Comparison of ENCODE assay signal across 8 cellular contexts in the genomic region with DNA sequence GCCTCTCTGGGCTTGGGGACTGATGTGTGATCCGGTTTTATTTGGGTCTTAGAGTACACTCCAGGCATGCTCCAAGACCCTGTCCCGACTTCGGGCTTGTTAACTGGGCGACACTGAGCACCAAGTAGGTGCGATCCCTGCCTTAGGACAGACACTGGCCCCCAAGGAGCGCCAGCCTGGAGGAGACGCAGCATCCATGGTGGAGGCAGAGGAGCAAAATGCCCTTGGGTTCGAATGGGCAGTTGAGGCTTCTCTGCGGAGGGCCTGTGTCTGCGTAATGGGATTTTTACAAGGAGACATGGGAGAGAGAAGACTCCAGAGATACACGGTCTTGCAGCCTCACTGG. TPM values are rescaled to one million over a fixed set of nuclear protein-coding genes. Genes with fewer than 3 reads are reported as not detected.
DNase-seq lines count a peak whose midpoint lies in the region; ATAC-seq lines count a peak whose summit lies in the region.
"Had no signal": no experiment of that assay in that cellular context is flagged by ENCODE, and none has a peak within 500 bp of the region (broad histone marks: within the 10 kb centered on the region; RNA-seq: fewer than 3 reads in every experiment).

No MANE protein-coding gene starts in this region.

- no peaks in the 10 kb centered on the region for H3K9me3 ChIP-seq in HUES64 (ENCODE audit: insufficient read depth, low read depth, low read length)
- H3K9me3 ChIP-seq in stomach smooth muscle (ENCODE audit: control insufficient read depth in 2 of 2, low read length in 2 of 2), result no peaks in the 10 kb centered on the region

- H3K4me3 ChIP-seq in HUES64 (ENCODE audit: low read length) (peak overlapping the region; percentile 83), stomach smooth muscle (ENCODE audit: low read length in 2 of 2) (peak overlapping the region; percentile 59 to 80)

- DNase-seq in activated naive CD4-positive, alpha-beta T cell treated with anti-CD3 and anti-CD28 coated beads, Interleukin-2, amount 50 U/mL, for 72 hours (ENCODE audit: low spot score in 2 of 2), result no peak
- DNase-seq in immature natural killer cell (no peak), NCI-H1436 treated with DMSO at 0.1 percent for 48 hours (lab: John Stamatoyannopoulos, UW) (no peak), NCI-H1417 treated with DMSO at 0.1 percent for 48 hours (lab: John Stamatoyannopoulos, UW) (no peak), NCI-H446 treated with DMSO at 0.1 percent for 48 hours (lab: John Stamatoyannopoulos, UW) (no peak)

- H3K27ac ChIP-seq in HUES64 (ENCODE audit: low read depth, low read length), result peak overlapping the region; percentile 72
- H3K27ac ChIP-seq in stomach smooth muscle (ENCODE audit: low read length), result peak overlapping the region; percentile 92

- H3K36me3 Mint-ChIP-seq in activated naive CD4-positive, alpha-beta T cell treated with anti-CD3 and anti-CD28 coated beads, Interleukin-2, amount 50 U/mL, for 72 hours, result peaks cover 13% of the 10 kb centered on the region in 2 donors
- H3K36me3 Mint-ChIP-seq in immature natural killer cell, result peaks cover 0 to 10% (median 1%) of the 10 kb centered on the region in 3 donors

- peaks cover 4 to 6% of the 10 kb centered on the region in 2 donors for H3K9me3 Mint-ChIP-seq in activated naive CD4-positive, alpha-beta T cell treated with anti-CD3 and anti-CD28 coated beads, Interleukin-2, amount 50 U/mL, for 72 hours
- no peaks in the 10 kb centered on the region for H3K9me3 Mint-ChIP-seq in immature natural killer cell

- H3K4me1 ChIP-seq in HUES64 (ENCODE audit: insufficient read depth, low read length) (peaks cover 63% of the 10 kb centered on the region), stomach smooth muscle (ENCODE audit: control insufficient read depth, insufficient read depth, low read length) (peaks cover 30% of the 10 kb centered on the region)

- H3K27me3 Mint-ChIP-seq in immature natural killer cell (ENCODE audit: low read depth in 3 of 3), result peaks cover 0 to 10% (median 6%) of the 10 kb centered on the region in 3 donors

- H3K9ac ChIP-seq in HUES64 (ENCODE audit: low read depth, low read length), result peak overlapping the region; percentile 24
- no peak overlapping the region for H3K9ac ChIP-seq in stomach smooth muscle (ENCODE audit: low read length in 2 of 2)

- peak overlapping the region; percentile 89 to 94 for H3K27ac Mint-ChIP-seq in activated naive CD4-positive, alpha-beta T cell treated with anti-CD3 and anti-CD28 coated beads, Interleukin-2, amount 50 U/mL, for 72 hours
- peak overlapping the region; percentile 75 to 92 (median 88) for H3K27ac Mint-ChIP-seq in immature natural killer cell

- no peak for ATAC-seq in activated naive CD4-positive, alpha-beta T cell treated with anti-CD3 and anti-CD28 coated beads, Interleukin-2, amount 50 U/mL, for 72 hours

- peaks cover 16% of the 10 kb centered on the region for H3K36me3 ChIP-seq in HUES64 (ENCODE audit: insufficient read depth, low read length)
- H3K36me3 ChIP-seq in stomach smooth muscle (ENCODE audit: control insufficient read depth in 2 of 2, insufficient read depth in 2 of 2, low read length in 2 of 2), result peaks cover 3 to 10% of the 10 kb centered on the region in 2 donors

- 90% methylated on average over 11 of the region's 11 CpGs for WGBS in HUES64

- peak overlapping the region; percentile 82 to 90 (median 85) for H3K4me3 Mint-ChIP-seq in immature natural killer cell

- H3K27me3 ChIP-seq in HUES64 (ENCODE audit: insufficient read depth, low read length), result no peaks in the 10 kb centered on the region
- H3K27me3 ChIP-seq in stomach smooth muscle (ENCODE audit: control insufficient read depth in 1 of 2, insufficient read depth in 2 of 2, low read length in 2 of 2), result peaks cover 0 to 4% of the 10 kb centered on the region in 2 donors

- H3K4me1 Mint-ChIP-seq in immature natural killer cell, result peaks cover 45 to 49% of the 10 kb centered on the region in 2 donors

RNA-seq across cellular contexts. Expression of gene LEMD2, which starts 0.6 kb away (rescaled TPM):
- polyA plus RNA-seq in HUES64 (2013, experiment 1 of 2), result 34.2 TPM
- 32.4 TPM for polyA plus RNA-seq in HUES64 (2013, experiment 2 of 2)
- total RNA-seq in activated naive CD4-positive, alpha-beta T cell treated with anti-CD3 and anti-CD28 coated beads, Interleukin-2, amount 50 U/mL, for 72 hours, result 10 to 100 TPM; 54.4 to 80.5 TPM
- polyA plus RNA-seq in immature natural killer cell, result 10 to 100 TPM; 22.6 to 39.8 (median 23.6) TPM

RNA-seq across cellular contexts. Expression of gene MLN, which starts 14.3 kb away (rescaled TPM):
- not detected for polyA plus RNA-seq in HUES64 (2013, experiment 1 of 2)
- not detected for polyA plus RNA-seq in HUES64 (2013, experiment 2 of 2)
- total RNA-seq in activated naive CD4-positive, alpha-beta T cell treated with anti-CD3 and anti-CD28 coated beads, Interleukin-2, amount 50 U/mL, for 72 hours, result not detected
- polyA plus RNA-seq in immature natural killer cell, result not detected
- total RNA-seq: esophagus mucosa had no signal

RNA-seq across cellular contexts. Expression of gene IP6K3, which starts 42.8 kb away (rescaled TPM):
- 0.85 TPM for polyA plus RNA-seq in HUES64 (2013, experiment 1 of 2)
- 1.5 TPM for polyA plus RNA-seq in HUES64 (2013, experiment 2 of 2)
- total RNA-seq in activated naive CD4-positive, alpha-beta T cell treated with anti-CD3 and anti-CD28 coated beads, Interleukin-2, amount 50 U/mL, for 72 hours, result not detected
- polyA plus RNA-seq in immature natural killer cell, result not detected
